9 cellular contexts compared by ENCODE assay signal in genomic region chr1:94095112-94095637, GRCh38. TPM values are rescaled to one million over a fixed set of nuclear protein-coding genes. Genes with fewer than 3 reads are reported as not detected.
DNase-seq lines count a peak whose midpoint lies in the region; ATAC-seq, FAIRE-seq and TF ChIP-seq lines count a peak whose summit lies in the region.
"Had no signal": no experiment of that assay in that cellular context is flagged by ENCODE, and none has a peak within 500 bp of the region (broad histone marks: within the 10 kb centered on the region; RNA-seq: fewer than 3 reads in every experiment).

No MANE protein-coding gene starts in this region.

- H2AK5ac ChIP-seq in mesenchymal stem cell (ENCODE audit: low read length, severe bottlenecking) = peak overlapping the region; percentile 91

- H2BK5ac ChIP-seq in mesenchymal stem cell (ENCODE audit: low read depth, low read length, poor library complexity, severe bottlenecking) = peak overlapping the region; percentile 95

- H2BK12ac ChIP-seq in mesenchymal stem cell (ENCODE audit: low read length in 2 of 2) = peak overlapping the region in 1 of 2 experiments; percentile 40

- TF ChIP-seq POLR2A in endothelial cell of umbilical vein (IDR thresholded peaks at IDR 0.05; ENCODE audit: low read depth, low read length) = peak; percentile 5

- H3K4me1 ChIP-seq in endothelial cell of umbilical vein (ENCODE audit: control insufficient read depth, extremely low read depth, insufficient read depth, low read length) (peaks cover 56% of the 10 kb centered on the region), mesenchymal stem cell (ENCODE audit: control insufficient read depth, insufficient read depth, low read depth, low read length) (peaks cover 42% of the 10 kb centered on the region)

- H2AFZ ChIP-seq in endothelial cell of umbilical vein (ENCODE audit: low read depth, low read length) (no peak overlapping the region), mesenchymal stem cell (ENCODE audit: low read depth, low read length) (peak overlapping the region; percentile 44)

- no peak for TF ChIP-seq CTCF in endothelial cell of umbilical vein (IDR thresholded peaks at IDR 0.05; ENCODE audit: extremely low read depth in 1 of 2, insufficient read depth in 1 of 2, low read depth in 1 of 2, low read length in 2 of 2)

- no peaks in the 10 kb centered on the region for H3K9me1 ChIP-seq in endothelial cell of umbilical vein (replicated peaks; ENCODE audit: control insufficient read depth, extremely low read depth, insufficient read depth, low read length)

- no peak overlapping the region for H4K91ac ChIP-seq in mesenchymal stem cell (ENCODE audit: low read length)

- WGBS in mesenchymal stem cell = 78% methylated on average over 21 of the region's 21 CpGs

- no peaks in the 10 kb centered on the region for H4K20me1 ChIP-seq in endothelial cell of umbilical vein (replicated peaks; ENCODE audit: control insufficient read depth, extremely low read depth, insufficient read depth, low read length)

- FAIRE-seq in endothelial cell of umbilical vein (lab: Jason Lieb, UNC) = peak; percentile 73

- DNase-seq in MG63 = peak; percentile 31
- peak; percentile 97 for DNase-seq in endothelial cell of umbilical vein (ENCODE audit: low read depth, low spot score)
- peak; percentile 43 for DNase-seq in mesenchymal stem cell
- no peak for DNase-seq in stimulated activated CD4-positive, alpha-beta T cell treated with anti-CD3 and anti-CD28 coated beads, Interleukin-2, amount 100 ng/mL, for 48 hours
- DNase-seq in GM19238 (ENCODE audit: insufficient read length, low spot score) = no peak
- no peak for DNase-seq in NCI-H2227 (lab: John Stamatoyannopoulos, UW; ENCODE audit: unreplicated experiment)
- DNase-seq: T1000 had no signal

- CTCF ChIA-PET in endothelial cell of umbilical vein (lab: Charles Lee) = interaction anchor here (0.8 to 4.0 kb wide), 17 partner anchors 14 to 241 kb away, joined by 3 to 38 read pairs (median 5); no protein-coding TSS in a partner anchor

- no peaks in the 10 kb centered on the region for H3K79me2 ChIP-seq in endothelial cell of umbilical vein (ENCODE audit: control insufficient read depth, insufficient read depth, low read length)

- dilution Hi-C loops in endothelial cell of umbilical vein (cut with MboI; ENCODE audit: extremely low pct_ligation_motif_present, low sequenced_read_pairs) = no loop called here

- no peaks in the 10 kb centered on the region for H3K27me3 ChIP-seq in MG63
- no peaks in the 10 kb centered on the region for H3K27me3 ChIP-seq in endothelial cell of umbilical vein (ENCODE audit: control insufficient read depth in 2 of 2, insufficient read depth in 2 of 2, low read length in 2 of 2)
- H3K27me3 ChIP-seq in mesenchymal stem cell (ENCODE audit: control insufficient read depth in 1 of 2, insufficient read depth in 1 of 2, low read length in 2 of 2) = no peaks in the 10 kb centered on the region

- H3K4me2 ChIP-seq in endothelial cell of umbilical vein (ENCODE audit: insufficient read depth, low read length) (no peak overlapping the region), mesenchymal stem cell (ENCODE audit: low read length, poor library complexity, severe bottlenecking) (peak overlapping the region; percentile 19)

- no peak for ATAC-seq in HG03139 (IDR thresholded peaks at IDR 0.05; ENCODE audit: unreplicated experiment)

- POLR2A ChIA-PET in endothelial cell of umbilical vein (lab: Charles Lee) = interaction anchor here (1.2 kb wide), 1 partner anchor 26 kb away, joined by 15 read pairs; no protein-coding TSS in a partner anchor

- H3K18ac ChIP-seq in mesenchymal stem cell (ENCODE audit: low read depth in 1 of 2, low read length in 2 of 2) = peak overlapping the region in 1 of 2 experiments; percentile 22

- no peak overlapping the region for H3K14ac ChIP-seq in mesenchymal stem cell (ENCODE audit: low read length in 2 of 2)

- intact Hi-C loops in endothelial cell of umbilical vein (cut with micrococcal nuclease) = no loop called here

- H3K4me3 ChIP-seq in MG63 = no peak overlapping the region
- no peak overlapping the region for H3K4me3 ChIP-seq in endothelial cell of umbilical vein (replicated peaks in 1 of 3; ENCODE audit: insufficient read depth in 1 of 3, low read depth in 1 of 3, low read length in 3 of 3)
- H3K4me3 ChIP-seq in mesenchymal stem cell (ENCODE audit: insufficient read depth in 1 of 2, low read depth in 1 of 2, low read length in 2 of 2) = peak overlapping the region in 1 of 2 experiments; percentile 63

- no peak overlapping the region for H3K23ac ChIP-seq in mesenchymal stem cell (ENCODE audit: low read length in 2 of 2)

- H3K36me3 ChIP-seq in MG63 (no peaks in the 10 kb centered on the region), endothelial cell of umbilical vein (ENCODE audit: control insufficient read depth in 2 of 2, extremely low read depth in 1 of 2, insufficient read depth in 2 of 2, low read length in 2 of 2) (no peaks in the 10 kb centered on the region), mesenchymal stem cell (ENCODE audit: control insufficient read depth in 1 of 2, insufficient read depth in 2 of 2, low read depth in 1 of 2, low read length in 2 of 2) (no peaks in the 10 kb centered on the region)

- H3K79me1 ChIP-seq in mesenchymal stem cell (replicated peaks; ENCODE audit: low read length, poor library complexity, severe bottlenecking) = no peaks in the 10 kb centered on the region

- no peak overlapping the region for H3K4ac ChIP-seq in mesenchymal stem cell (ENCODE audit: low read depth in 1 of 2, low read length in 2 of 2)

- H2BK15ac ChIP-seq in mesenchymal stem cell (ENCODE audit: low read depth, poor library complexity, severe bottlenecking) = no peak overlapping the region

- H3K9me3 ChIP-seq in MG63 (no peaks in the 10 kb centered on the region), endothelial cell of umbilical vein (replicated peaks; ENCODE audit: control insufficient read depth, insufficient read depth, low read length) (no peaks in the 10 kb centered on the region), mesenchymal stem cell (ENCODE audit: control insufficient read depth, low read length) (no peaks in the 10 kb centered on the region)

- no peak overlapping the region for H4K8ac ChIP-seq in mesenchymal stem cell (ENCODE audit: low read length)

- H2BK120ac ChIP-seq in mesenchymal stem cell (ENCODE audit: low read depth, low read length) = peak overlapping the region; percentile 29

- BruUV-seq in endothelial cell of umbilical vein (replicated peaks; lab: Mats Ljungman, UMichigan) = no TSS peak

- H3K9ac ChIP-seq in endothelial cell of umbilical vein (replicated peaks; ENCODE audit: extremely low read depth, insufficient read depth, low read length) (peak overlapping the region; percentile 74), mesenchymal stem cell (ENCODE audit: low read length) (peak overlapping the region; percentile 61)

- H3K27ac ChIP-seq in endothelial cell of umbilical vein (ENCODE audit: insufficient read depth, low read depth, low read length) (peak overlapping the region; percentile 91), mesenchymal stem cell (ENCODE audit: low read length, poor library complexity, severe bottlenecking) (peak overlapping the region; percentile 99), temporal lobe (ENCODE audit: low read depth, low read length) (peak overlapping the region; percentile 4)

TF ChIP-seq in endothelial cell of umbilical vein, 7 proteins besides CTCF, POLR2A, EP300 and RAD21:
- TF ChIP-seq POLR2AphosphoS5 (IDR thresholded peaks at IDR 0.05; ENCODE audit: insufficient read depth, low read depth, low read length) (no peak), JUN (IDR thresholded peaks at IDR 0.05; ENCODE audit: borderline replicate concordance, insufficient read depth, insufficient read length, low read depth) (peak; percentile 3), EZH2 (IDR thresholded peaks at IDR 0.05; ENCODE audit: borderline replicate concordance, low read depth, low read length, severe bottlenecking) (no peak)

RNA-seq across cellular contexts. Expression of gene ABCA4, which starts 25.8 kb away (rescaled TPM):
- total RNA-seq in MG63 (2014; rRNA removed; shearing (Covaris generic); ENCODE audit: low replicate concordance) = 1.7 and 4.8 TPM in 2 replicates
- total RNA-seq in endothelial cell of umbilical vein = 4.9 and 5.0 TPM in 2 replicates
- polyA plus RNA-seq in endothelial cell of umbilical vein = 2.3 and 2.5 TPM in 2 replicates
- polyA plus RNA-seq in endothelial cell of umbilical vein (2011; cell fraction: cytosol; rRNA removed) = 1.1 TPM in 2 replicates
- 8.9 and 12.1 TPM in 2 replicates for polyA plus RNA-seq in endothelial cell of umbilical vein (2011; cell fraction: nucleus; rRNA removed)
- 2.0 and 5.2 TPM in 2 replicates for polyA plus RNA-seq in endothelial cell of umbilical vein (2012)
- 3.4 and 5.3 TPM in 2 replicates for polyA minus RNA-seq in endothelial cell of umbilical vein
- 3.3 TPM for polyA minus RNA-seq in endothelial cell of umbilical vein (2011; cell fraction: cytosol; rRNA and poly(A)+ RNA removed)
- polyA minus RNA-seq in endothelial cell of umbilical vein (2011; cell fraction: nucleus; rRNA and poly(A)+ RNA removed) = 9.0 and 9.1 TPM in 2 replicates
- 0.12 TPM for polyA plus RNA-seq in mesenchymal stem cell (2013, experiment 1 of 2)
- polyA plus RNA-seq in mesenchymal stem cell (2013, experiment 2 of 2) = 0.04 TPM
- 0.25 TPM for total RNA-seq in temporal lobe

Comparison
In these comparisons a context has a peak if more than half of its experiments do, and no peak if none do; other contexts are left out.
1. DNase-seq: peak in MG63 (single experiment), endothelial cell of umbilical vein (single experiment) and mesenchymal stem cell (single experiment); none in stimulated activated CD4-positive, alpha-beta T cell treated with anti-CD3 and anti-CD28 coated beads, Interleukin-2, amount 100 ng/mL, for 48 hours (0 of 2), GM19238 (single experiment) and NCI-H2227 (single experiment).
2. H3K27ac ChIP-seq: peak in every context shown above with its lines; median percentile 99 in mesenchymal stem cell; 91 in endothelial cell of umbilical vein; 4 in temporal lobe.